Comparison of ENCODE assay signal across 8 cellular contexts in the genomic region with DNA sequence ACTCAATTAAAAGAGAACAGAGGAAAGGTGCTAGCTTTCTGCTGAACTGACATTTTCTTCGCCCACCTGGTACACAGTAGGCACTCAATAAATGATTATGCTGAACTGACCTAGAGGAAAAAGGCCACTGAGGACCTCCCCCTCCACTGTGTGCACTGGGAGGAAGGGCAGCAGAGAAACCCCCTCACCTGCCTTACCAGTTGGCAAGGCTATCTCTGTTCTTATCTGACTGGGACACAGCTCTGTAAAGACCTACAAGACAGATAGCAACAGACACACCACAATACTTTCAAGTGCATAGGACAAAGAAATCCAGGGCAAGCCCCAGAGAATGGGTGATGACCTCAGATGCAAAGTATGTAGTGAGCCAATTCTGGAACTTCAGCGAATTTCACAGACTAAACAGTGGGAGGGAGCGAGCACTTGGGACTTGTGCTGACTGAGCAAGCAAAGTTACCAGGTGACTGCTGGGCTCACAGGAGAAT. TPM values are rescaled to one million over a fixed set of nuclear protein-coding genes. Genes with fewer than 3 reads are reported as not detected.
A peak's percentile ranks its signal among the peaks of the same experiment; 100 is the strongest.
DNase-seq lines count a peak whose midpoint lies in the region; ATAC-seq and TF ChIP-seq lines count a peak whose summit lies in the region.

No MANE protein-coding gene starts in this region.

- no peak for TF ChIP-seq CTCF in GM23338 (conservative IDR thresholded peaks at IDR 0.05; ENCODE audit: low read depth in 2 of 2)
- TF ChIP-seq CTCF in RWPE1 (conservative IDR thresholded peaks at IDR 0.05; ENCODE audit: low read depth), result no peak
- TF ChIP-seq CTCF in left ventricle myocardium inferior (IDR thresholded peaks at IDR 0.05; ENCODE audit: borderline replicate concordance), result no peak
- TF ChIP-seq CTCF in thoracic aorta (IDR thresholded peaks at IDR 0.05), result no peak
- TF ChIP-seq CTCF in glutamatergic neuron (IDR thresholded peaks at IDR 0.05; ENCODE audit: partially characterized antibody, unreplicated experiment), result no peak

- no peaks in the 10 kb centered on the region for H3F3A ChIP-seq in GM23338 (replicated peaks; ENCODE audit: low read depth)

- peak overlapping the region; percentile 45; the same call in 1 of the 2 replicates for H3K27ac ChIP-seq in GM23338 (ENCODE audit: low read depth)
- peak overlapping the region; percentile 84 for H3K27ac ChIP-seq in RWPE1
- peak overlapping the region; percentile 82 for H3K27ac ChIP-seq in left ventricle myocardium inferior (replicated peaks)
- peak overlapping the region; percentile 75 to 89 for H3K27ac ChIP-seq in thoracic aorta

- H3K4me3 ChIP-seq in GM23338, result no peak overlapping the region
- peak overlapping the region; percentile 1 for H3K4me3 ChIP-seq in left ventricle myocardium inferior
- H3K4me3 ChIP-seq in thoracic aorta, result no peak overlapping the region

- no peaks in the 10 kb centered on the region for H3K9me2 ChIP-seq in GM23338 (ENCODE audit: insufficient read depth)

- no peak for DNase-seq in GM23338 (ENCODE audit: low spot score)
- DNase-seq in RWPE1 (ENCODE audit: low spot score), result peak; percentile 67
- DNase-seq in left ventricle myocardium inferior, result no peak
- DNase-seq in thoracic aorta (ENCODE audit: low spot score), result no peak
- no peak for DNase-seq in activated CD4-positive, CD25-positive, alpha-beta regulatory T cell treated with anti-CD3 and anti-CD28 coated beads, Interleukin-2, amount 50 U/mL, for 72 hours
- no peak for DNase-seq in glutamatergic neuron
- DNase-seq in activated CD4-positive, alpha-beta T cell treated with anti-CD3 and anti-CD28 coated beads for 48 hours, result no peak
- no peak for DNase-seq in mesenteric fat pad (ENCODE audit: low spot score)

- H3K27ac Mint-ChIP-seq in GM23338 (peak overlapping the region; percentile 79; the same call in 1 of the 2 replicates), glutamatergic neuron (ENCODE audit: unreplicated experiment) (no peak overlapping the region)

- peaks cover 35% of the 10 kb centered on the region for H3K36me3 ChIP-seq in GM23338 (ENCODE audit: insufficient read depth)
- H3K36me3 ChIP-seq in left ventricle myocardium inferior, result peaks cover 77% of the 10 kb centered on the region
- H3K36me3 ChIP-seq in thoracic aorta, result peaks cover 21% of the 10 kb centered on the region

- H3K36me3 Mint-ChIP-seq in GM23338 (ENCODE audit: low read depth) (peaks cover 83% of the 10 kb centered on the region), glutamatergic neuron (ENCODE audit: unreplicated experiment) (peaks cover 13% of the 10 kb centered on the region)

- H3K9me3 ChIP-seq in left ventricle myocardium inferior (replicated peaks), result peaks cover 6% of the 10 kb centered on the region
- H3K9me3 ChIP-seq in thoracic aorta, result no peaks in the 10 kb centered on the region

- no peak overlapping the region for H3K4me2 ChIP-seq in GM23338

- intact Hi-C loops in left ventricle myocardium inferior (cut with micrococcal nuclease), result no loop called here

- no peak for ATAC-seq in GM23338
- ATAC-seq in thoracic aorta (ENCODE audit: insufficient number of reproducible peaks, low FRiP score, low read depth), result peak; percentile 81

- no peaks in the 10 kb centered on the region for H3K27me3 ChIP-seq in GM23338 (ENCODE audit: insufficient read depth)
- no peaks in the 10 kb centered on the region for H3K27me3 ChIP-seq in left ventricle myocardium inferior (ENCODE audit: low read depth)
- no peaks in the 10 kb centered on the region for H3K27me3 ChIP-seq in thoracic aorta (replicated peaks; ENCODE audit: insufficient read depth)

- POLR2A ChIA-PET in RWPE1 (lab: Yijun Ruan, JAX; ENCODE audit: low non-redundant PET), result interaction anchor here (0.8 kb wide), 1 partner anchor 15 kb away, joined by 3 read pairs; no protein-coding TSS in a partner anchor

- H3K79me2 ChIP-seq in GM23338 (replicated peaks; ENCODE audit: insufficient read depth), result peaks cover 26% of the 10 kb centered on the region

- H2AFZ ChIP-seq in GM23338, result no peak overlapping the region

- H3K9me3 Mint-ChIP-seq in GM23338 (peaks cover 18% of the 10 kb centered on the region; the same call in 2 of the 3 replicates), glutamatergic neuron (ENCODE audit: unreplicated experiment) (no peaks in the 10 kb centered on the region)

- H3K4me3 Mint-ChIP-seq in GM23338, result no peak overlapping the region
- no peak overlapping the region for H3K4me3 Mint-ChIP-seq in glutamatergic neuron (ENCODE audit: unreplicated experiment)

- H4K20me1 ChIP-seq in GM23338 (replicated peaks; ENCODE audit: insufficient read depth), result no peaks in the 10 kb centered on the region

- peaks cover 33% of the 10 kb centered on the region for H3K4me1 ChIP-seq in GM23338 (ENCODE audit: insufficient read depth)
- H3K4me1 ChIP-seq in left ventricle myocardium inferior, result peaks cover 56% of the 10 kb centered on the region
- peaks cover 14 to 50% of the 10 kb centered on the region in 2 donors for H3K4me1 ChIP-seq in thoracic aorta (ENCODE audit: control insufficient read depth in 1 of 2, low read depth in 2 of 2)

- H3K27me3 Mint-ChIP-seq in GM23338 (ENCODE audit: insufficient read depth, low read depth, poor library complexity), result peaks cover 9% of the 10 kb centered on the region
- H3K27me3 Mint-ChIP-seq in glutamatergic neuron (ENCODE audit: unreplicated experiment), result peaks cover 2% of the 10 kb centered on the region

- CTCF ChIA-PET in RWPE1 (lab: Yijun Ruan, JAX), result interaction anchor here (0.6 to 2.8 kb wide), 3 partner anchors 14 to 71 kb away, joined by 4 to 10 read pairs (median 8); a partner anchor contains a TSS

- H3K4me1 Mint-ChIP-seq in GM23338 (peaks cover 42% of the 10 kb centered on the region), glutamatergic neuron (ENCODE audit: low read depth, unreplicated experiment) (no peaks in the 10 kb centered on the region)

TF ChIP-seq in GM23338, 12 proteins besides CTCF, POLR2A, EP300 and RAD21 (continues in another document):
- TF ChIP-seq NANOG (IDR thresholded peaks at IDR 0.05; ENCODE audit: borderline replicate concordance) (no peak), EZH2 (IDR thresholded peaks at IDR 0.05; ENCODE audit: low read depth, unreplicated experiment) (no peak), STAT1 (IDR thresholded peaks at IDR 0.05; ENCODE audit: unreplicated experiment) (no peak), ZNF114 (CRISPR knock-in tag; IDR thresholded peaks at IDR 0.05) (no peak), EZH2phosphoT487 (IDR thresholded peaks at IDR 0.05; ENCODE audit: unreplicated experiment) (no peak)
- TF ChIP-seq, protein P1, sequence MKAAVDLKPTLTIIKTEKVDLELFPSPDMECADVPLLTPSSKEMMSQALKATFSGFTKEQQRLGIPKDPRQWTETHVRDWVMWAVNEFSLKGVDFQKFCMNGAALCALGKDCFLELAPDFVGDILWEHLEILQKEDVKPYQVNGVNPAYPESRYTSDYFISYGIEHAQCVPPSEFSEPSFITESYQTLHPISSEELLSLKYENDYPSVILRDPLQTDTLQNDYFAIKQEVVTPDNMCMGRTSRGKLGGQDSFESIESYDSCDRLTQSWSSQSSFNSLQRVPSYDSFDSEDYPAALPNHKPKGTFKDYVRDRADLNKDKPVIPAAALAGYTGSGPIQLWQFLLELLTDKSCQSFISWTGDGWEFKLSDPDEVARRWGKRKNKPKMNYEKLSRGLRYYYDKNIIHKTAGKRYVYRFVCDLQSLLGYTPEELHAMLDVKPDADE (IDR thresholded peaks at IDR 0.05), result no peak

RNA-seq across cellular contexts. Expression of a gene that starts 30.4 kb away (rescaled TPM):
- 110 and 111 TPM in 2 replicates for total RNA-seq in GM23338 (2014; rRNA removed; shearing (Covaris generic))
- polyA plus RNA-seq in GM23338 (2016; fragmentation: Nextera tagmentation; extraction: Ambion mirVana), result 227 and 233 TPM in 2 replicates
- total RNA-seq in left ventricle myocardium inferior (358 TPM), thoracic aorta (100 to 1,000 TPM; 109 to 140 TPM), glutamatergic neuron (ENCODE audit: unreplicated experiment) (6.4 TPM), mesenteric fat pad (200 TPM)

Comparison
In these comparisons a context has a peak if more than half of its experiments do, and no peak if none do; other contexts are left out.
1. RNA of a gene that starts 30.4 kb away (total RNA-seq): 358 TPM in left ventricle myocardium inferior (single experiment), 200 TPM in mesenteric fat pad (single experiment), 109 to 140 TPM in thoracic aorta and 110 to 111 TPM in GM23338; 6.4 TPM in glutamatergic neuron (single experiment); every median in the first group is over 10 times any median in the second.
2. Peak in every context shown above with its lines, with median percentiles within 50 percentile points of each other: H3K27ac ChIP-seq.